25 cellular contexts compared by ENCODE assay signal in the genomic region with DNA sequence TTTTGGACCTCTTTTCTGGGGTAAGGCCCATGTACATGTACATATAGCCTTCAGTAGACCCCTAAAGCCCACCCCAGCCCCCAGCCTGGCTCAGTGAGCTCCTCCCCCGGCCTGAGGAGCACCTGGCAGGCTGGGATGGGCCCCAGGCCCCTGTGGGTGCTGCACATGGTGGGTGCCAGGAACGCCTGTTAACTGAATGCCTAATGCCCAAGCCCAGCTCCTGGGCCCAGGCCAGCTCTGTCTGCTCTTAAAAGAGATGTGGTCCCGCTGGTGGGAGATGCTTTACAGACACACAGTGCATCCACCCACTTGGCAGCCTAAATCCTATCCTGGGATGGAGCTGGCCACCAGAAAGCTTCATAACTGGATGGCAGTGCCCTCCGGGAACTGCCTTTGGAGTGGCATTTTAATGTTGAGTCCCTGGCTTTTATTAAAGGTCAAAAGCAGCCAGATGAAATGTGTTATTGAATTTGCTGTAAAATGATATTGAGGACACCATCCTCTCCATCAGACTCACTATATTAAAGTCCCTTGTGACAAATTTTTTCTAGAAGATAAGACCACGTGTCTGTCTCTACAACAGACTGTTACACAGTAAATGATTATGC. TPM values are rescaled to one million over a fixed set of nuclear protein-coding genes. Genes with fewer than 3 reads are reported as not detected.
"Had no signal": no experiment of that assay in that cellular context is flagged by ENCODE, and none has a peak within 500 bp of the region (broad histone marks: within the 10 kb centered on the region; RNA-seq: fewer than 3 reads in every experiment).

No MANE protein-coding gene starts in this region.

- H3K4me1 Mint-ChIP-seq: neural crest cell; stimulated activated effector memory CD8-positive, alpha-beta T cell treated with anti-CD3 and anti-CD28 coated beads, Interleukin-12 subunit alpha, Interleukin-12 subunit beta, amount 100 ng/mL, for 72 hours had no signal

- H3K36me3 Mint-ChIP-seq: naive B cell; natural killer cell treated with Interleukin-12 subunit alpha and Interleukin-12 subunit beta and Interleukin-15 and Interleukin-18, amount 100 ng/mL, for 72 hours; stimulated activated effector memory CD8-positive, alpha-beta T cell treated with anti-CD3 and anti-CD28 coated beads, Interleukin-12 subunit alpha, Interleukin-12 subunit beta, amount 100 ng/mL, for 72 hours had no signal

- H3K27me3 Mint-ChIP-seq: effector memory CD8-positive, alpha-beta T cell; naive B cell; natural killer cell treated with Interleukin-12 subunit alpha and Interleukin-12 subunit beta and Interleukin-15 and Interleukin-18, amount 100 ng/mL, for 72 hours had no signal

- H3K9me3 Mint-ChIP-seq: effector memory CD8-positive, alpha-beta T cell; naive B cell; natural killer cell treated with Interleukin-12 subunit alpha and Interleukin-12 subunit beta and Interleukin-15 and Interleukin-18, amount 100 ng/mL, for 72 hours; neural crest cell; stimulated activated effector memory CD8-positive, alpha-beta T cell treated with anti-CD3 and anti-CD28 coated beads, Interleukin-12 subunit alpha, Interleukin-12 subunit beta, amount 100 ng/mL, for 72 hours had no signal

- H3K9me3 ChIP-seq: esophagus squamous epithelium, heart right ventricle, left lung, lower lobe of right lung, neutrophil, prostate gland, right atrium auricular region, suprapubic skin, transverse colon, upper lobe of right lung, uterus had no signal

- H3K4me3 Mint-ChIP-seq: effector memory CD8-positive, alpha-beta T cell; naive B cell; natural killer cell treated with Interleukin-12 subunit alpha and Interleukin-12 subunit beta and Interleukin-15 and Interleukin-18, amount 100 ng/mL, for 72 hours; neural crest cell; stimulated activated effector memory CD8-positive, alpha-beta T cell treated with anti-CD3 and anti-CD28 coated beads, Interleukin-12 subunit alpha, Interleukin-12 subunit beta, amount 100 ng/mL, for 72 hours had no signal

- H3K4me1 ChIP-seq: esophagus squamous epithelium, lower lobe of right lung, prostate gland, right atrium auricular region, suprapubic skin, transverse colon, upper lobe of right lung, uterus had no signal

- H3K27ac Mint-ChIP-seq: effector memory CD8-positive, alpha-beta T cell; natural killer cell treated with Interleukin-12 subunit alpha and Interleukin-12 subunit beta and Interleukin-15 and Interleukin-18, amount 100 ng/mL, for 72 hours; stimulated activated effector memory CD8-positive, alpha-beta T cell treated with anti-CD3 and anti-CD28 coated beads, Interleukin-12 subunit alpha, Interleukin-12 subunit beta, amount 100 ng/mL, for 72 hours had no signal

- H3K27me3 ChIP-seq: esophagus squamous epithelium, heart right ventricle, left lung, neutrophil, right atrium auricular region, suprapubic skin, transverse colon, upper lobe of right lung, uterus had no signal

- H3K27ac ChIP-seq: esophagus squamous epithelium, left lung, lower lobe of right lung, prostate gland, right atrium auricular region, suprapubic skin, transverse colon, upper lobe of right lung, uterus had no signal

- H3K4me3 ChIP-seq: esophagus squamous epithelium, heart right ventricle, left lung, lower lobe of right lung, prostate gland, right atrium auricular region, suprapubic skin, transverse colon, upper lobe of right lung, uterus had no signal

- DNase-seq: cortex of kidney; effector memory CD8-positive, alpha-beta T cell; erythroblast; esophagus squamous epithelium; foreskin melanocyte; glutamatergic neuron; heart right ventricle; left cardiac atrium; left lung; lower lobe of right lung; naive B cell; stimulated activated CD4-positive, alpha-beta T cell treated with anti-CD3 and anti-CD28 coated beads, Interleukin-2, amount 100 ng/mL, for 24 hours; stimulated activated CD4-positive, alpha-beta T cell treated with anti-CD3 and anti-CD28 coated beads, Interleukin-4, amount 100 ng/mL, for 24 hours; stimulated activated naive CD4-positive, alpha-beta T cell treated with Interleukin-2 at 50 U/mL for 16 hours; transverse colon; upper lobe of right lung; uterus had no signal

- H3K36me3 ChIP-seq: esophagus squamous epithelium, heart right ventricle, left lung, lower lobe of right lung, neutrophil, prostate gland, right atrium auricular region, transverse colon, upper lobe of right lung, uterus had no signal

RNA-seq across cellular contexts. Expression of a gene that starts 7.7 kb away (rescaled TPM):
- total RNA-seq: dermis microvascular lymphatic vessel endothelial cell; natural killer cell treated with Interleukin-12 subunit alpha and Interleukin-12 subunit beta and Interleukin-15 and Interleukin-18, amount 100 ng/mL, for 72 hours had no signal

RNA-seq across cellular contexts. Expression of a gene that starts 20.7 kb away (rescaled TPM):
- total RNA-seq: dermis microvascular lymphatic vessel endothelial cell; natural killer cell treated with Interleukin-12 subunit alpha and Interleukin-12 subunit beta and Interleukin-15 and Interleukin-18, amount 100 ng/mL, for 72 hours had no signal
